In genomic region chr17:47718634-47719405, GRCh38 we compare ENCODE assay signal across 1 cellular context.
TF ChIP-seq lines count a peak whose summit lies in the region.

No MANE protein-coding gene starts in this region.

TF ChIP-seq in H1, 55 proteins besides CTCF, POLR2A, EP300 and RAD21:
- TF ChIP-seq, protein P1, sequence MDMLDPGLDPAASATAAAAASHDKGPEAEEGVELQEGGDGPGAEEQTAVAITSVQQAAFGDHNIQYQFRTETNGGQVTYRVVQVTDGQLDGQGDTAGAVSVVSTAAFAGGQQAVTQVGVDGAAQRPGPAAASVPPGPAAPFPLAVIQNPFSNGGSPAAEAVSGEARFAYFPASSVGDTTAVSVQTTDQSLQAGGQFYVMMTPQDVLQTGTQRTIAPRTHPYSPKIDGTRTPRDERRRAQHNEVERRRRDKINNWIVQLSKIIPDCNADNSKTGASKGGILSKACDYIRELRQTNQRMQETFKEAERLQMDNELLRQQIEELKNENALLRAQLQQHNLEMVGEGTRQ (IDR thresholded peaks at IDR 0.05; ENCODE audit: low read length), result no peak
- TF ChIP-seq RXRA (IDR thresholded peaks at IDR 0.05; ENCODE audit: insufficient read depth, low read depth, low read length) (no peak), RBBP5 (IDR thresholded peaks at IDR 0.05; ENCODE audit: borderline replicate concordance, low read depth, low read length) (no peak)
